16 cellular contexts compared by ENCODE assay signal in the genomic region with DNA sequence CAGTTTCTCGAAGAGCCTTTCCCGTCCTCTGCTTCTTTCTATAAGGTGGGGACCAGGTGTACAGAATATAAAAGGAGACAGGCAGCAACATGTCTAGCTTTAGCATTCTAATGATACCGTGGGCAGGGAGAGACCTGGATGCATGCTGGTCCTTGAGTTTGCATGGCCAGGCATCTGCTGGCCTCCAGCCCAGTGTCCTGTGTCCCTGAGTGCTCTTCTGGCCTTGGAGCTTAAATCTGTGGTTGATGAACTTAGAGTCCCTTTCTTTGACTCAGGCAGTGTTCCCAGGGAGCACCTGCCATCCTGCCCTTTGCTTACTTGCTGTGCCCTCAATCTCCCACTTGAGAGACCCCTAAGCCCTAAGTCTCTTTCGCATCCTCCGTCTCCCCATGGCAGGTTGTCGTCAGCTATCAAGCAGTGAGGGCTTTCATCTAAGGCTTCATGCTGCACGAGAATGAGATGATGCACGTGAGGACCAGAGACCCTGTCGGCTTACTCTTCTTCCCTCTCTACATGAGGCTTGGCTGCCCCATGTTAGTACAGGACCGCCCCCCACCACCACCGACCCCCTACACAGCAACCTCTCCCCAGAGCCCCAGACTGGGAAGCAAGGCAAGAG.
"Had no signal": no experiment of that assay in that cellular context is flagged by ENCODE, and none has a peak within 500 bp of the region (broad histone marks: within the 10 kb centered on the region; RNA-seq: fewer than 3 reads in every experiment).

No MANE protein-coding gene starts in this region.

- DNase-seq: activated CD4-positive, alpha-beta T cell treated with anti-CD3 and anti-CD28 coated beads for 48 hours; activated naive CD4-positive, alpha-beta T cell; effector memory CD4-positive, alpha-beta T cell; gastrocnemius medialis; islet precursor cell; left lung; mesenchymal stem cell; pancreas; stimulated activated CD4-positive, alpha-beta T cell treated with anti-CD3 and anti-CD28 coated beads, Interleukin-15, amount 100 ng/mL, for 24 hours; stimulated activated CD4-positive, alpha-beta T cell treated with anti-CD3 and anti-CD28 coated beads, Interleukin-4, amount 100 ng/mL, for 4 hours; stimulated activated naive CD8-positive, alpha-beta T cell treated with anti-CD3 and anti-CD28 coated beads, Interleukin-15, amount 100 ng/mL, for 72 hours had no signal

- H3K27ac ChIP-seq: cardiac muscle cell, coronary artery, gastrocnemius medialis, heart right ventricle, left lung, pancreas, vagina had no signal

- H3K4me1 ChIP-seq: gastrocnemius medialis, left lung, pancreas, vagina had no signal

- H3K27me3 ChIP-seq: cardiac muscle cell, gastrocnemius medialis, vagina had no signal

- H3K9me3 ChIP-seq: gastrocnemius medialis, heart right ventricle, left lung, pancreas, vagina had no signal

- ATAC-seq: gastrocnemius medialis; left lung; pancreas; stimulated activated naive CD8-positive, alpha-beta T cell treated with anti-CD3 and anti-CD28 coated beads, Interleukin-15, amount 100 ng/mL, for 72 hours; WTC11 had no signal

- H3K36me3 ChIP-seq: cardiac muscle cell, gastrocnemius medialis, heart right ventricle, left lung, pancreas, vagina had no signal

- H3K4me3 ChIP-seq: cardiac muscle cell, coronary artery, gastrocnemius medialis, heart right ventricle, left lung, pancreas, vagina had no signal
